Comparison of ENCODE assay signal across 19 cellular contexts in genomic region chr3:13617981-13618380, GRCh38.
"Had no signal": no experiment of that assay in that cellular context is flagged by ENCODE, and none has a peak within 500 bp of the region (broad histone marks: within the 10 kb centered on the region; RNA-seq: fewer than 3 reads in every experiment).

No MANE protein-coding gene starts in this region.

- DNase-seq: KBM-7, MG63, NCI-H1092, NCI-H1436, NCI-H187, NCI-H2029, NCI-H2081 treated with DMSO at 0.1 percent for 48 hours, NCI-H2171, NCI-H226, NCI-H446, NCI-H510A, NCI-H524 treated with DMSO at 0.1 percent for 48 hours, NCI-H69, NCI-H774, RPMI8226, SHP77 treated with DMSO at 0.1 percent for 48 hours, SJCRH30 had no signal

- H3K4me3 ChIP-seq: MG63, SJCRH30 had no signal

- ATAC-seq: SK-N-SH treated with all-trans-retinoic acid at 6 μM for 48 hours had no signal

- H3K27me3 ChIP-seq: MG63 had no signal

- H3K36me3 ChIP-seq: MG63, SJCRH30 had no signal

- H3K27ac ChIP-seq: SJCRH30 had no signal

- FAIRE-seq: RCC 7860 had no signal

- H3K9me3 ChIP-seq: MG63, SJCRH30 had no signal

- H3K4me1 ChIP-seq: SJCRH30 had no signal
